8 cellular contexts compared by ENCODE assay signal in the genomic region with DNA sequence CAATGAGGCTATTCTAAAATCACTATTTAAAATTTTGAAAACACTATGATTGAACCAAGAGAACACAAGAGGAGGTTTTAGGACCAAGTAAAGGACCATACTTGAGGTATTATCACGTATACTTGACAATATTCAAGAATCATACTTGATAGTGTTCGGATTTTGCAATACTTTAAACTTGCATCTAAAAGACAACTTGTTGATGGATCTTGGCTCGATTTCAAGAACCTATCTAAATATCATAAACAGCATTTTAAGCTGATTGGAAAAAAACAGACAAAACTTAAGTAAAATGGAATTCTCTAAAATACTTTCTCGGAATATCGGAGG. TPM values are rescaled to one million over a fixed set of nuclear protein-coding genes. Genes with fewer than 3 reads are reported as not detected.
DNase-seq lines count a peak whose midpoint lies in the region; ATAC-seq and FAIRE-seq lines count a peak whose summit lies in the region.

No MANE protein-coding gene starts in this region.

- H3K36me3 Mint-ChIP-seq in IgD-negative memory B cell, result no peaks in the 10 kb centered on the region
- H3K36me3 Mint-ChIP-seq in central memory CD8-positive, alpha-beta T cell (ENCODE audit: insufficient read depth), result peaks cover 18% of the 10 kb centered on the region

- H3K79me2 ChIP-seq in ACC112 (ENCODE audit: control insufficient read depth, insufficient read depth, low read length, unreplicated experiment), result peaks cover 62% of the 10 kb centered on the region

- H3K9ac ChIP-seq in mucosa of stomach (ENCODE audit: low read length), result peak overlapping the region; percentile 89

- H3K4me1 Mint-ChIP-seq in IgD-negative memory B cell, result peaks cover 18 to 39% (median 25%) of the 10 kb centered on the region in 3 donors
- H3K4me1 Mint-ChIP-seq in central memory CD8-positive, alpha-beta T cell, result peaks cover 33% of the 10 kb centered on the region

- H3K4me3 Mint-ChIP-seq in IgD-negative memory B cell, result peak overlapping the region; percentile 90 to 95 (median 92)
- H3K4me3 Mint-ChIP-seq in central memory CD8-positive, alpha-beta T cell, result peak overlapping the region; percentile 83

- peak overlapping the region; percentile 99 for H3K4me3 ChIP-seq in ACC112 (ENCODE audit: low read depth, low read length)
- peak overlapping the region; percentile 85 for H3K4me3 ChIP-seq in mucosa of stomach (ENCODE audit: low read length)

- ATAC-seq in central memory CD8-positive, alpha-beta T cell (replicated peaks; ENCODE audit: extremely low read depth, poor library complexity, severe bottlenecking), result no peak

- no peak for DNase-seq in central memory CD8-positive, alpha-beta T cell (ENCODE audit: low spot score in 2 of 2)
- DNase-seq in NCI-H82 treated with DMSO at 0.1 percent for 48 hours (lab: John Stamatoyannopoulos, UW; ENCODE audit: unreplicated experiment) (no peak), C1 segment of cervical spinal cord (lab: John Stamatoyannopoulos, UW) (no peak), HTR-8/SVneo (ENCODE audit: insufficient read length, low spot score) (no peak), DMS153 treated with DMSO at 0.1 percent for 48 hours (lab: John Stamatoyannopoulos, UW; ENCODE audit: unreplicated experiment) (no peak)

- no peaks in the 10 kb centered on the region for H3K9me3 ChIP-seq in mucosa of stomach (ENCODE audit: control insufficient read depth, low read length)

- H3K27me3 Mint-ChIP-seq in IgD-negative memory B cell, result no peaks in the 10 kb centered on the region
- no peaks in the 10 kb centered on the region for H3K27me3 Mint-ChIP-seq in central memory CD8-positive, alpha-beta T cell

- 0 out of 2 replicates have a peak, but pooled peaks cover 7% of the 10 kb centered on the region for H3K36me3 ChIP-seq in ACC112 (ENCODE audit: insufficient read depth, low read length)
- no peaks in the 10 kb centered on the region for H3K36me3 ChIP-seq in mucosa of stomach (ENCODE audit: control insufficient read depth, insufficient read depth, low read length)

- FAIRE-seq in HTR-8/SVneo (lab: Jason Lieb, UNC), result no peak

- no peak overlapping the region for H2AFZ ChIP-seq in ACC112 (ENCODE audit: low read length, unreplicated experiment)

- H3K27me3 ChIP-seq in ACC112 (ENCODE audit: insufficient read depth, low read length) (no peaks in the 10 kb centered on the region), mucosa of stomach (ENCODE audit: control insufficient read depth, insufficient read depth, low read length) (no peaks in the 10 kb centered on the region)

- H3K4me1 ChIP-seq in ACC112 (ENCODE audit: control insufficient read depth, insufficient read depth, low read length, unreplicated experiment) (peaks cover 30% of the 10 kb centered on the region), mucosa of stomach (ENCODE audit: control insufficient read depth, insufficient read depth, low read length) (peaks cover 16% of the 10 kb centered on the region)

- peaks cover 0 to 2% (median 2%) of the 10 kb centered on the region in 3 donors for H3K9me3 Mint-ChIP-seq in IgD-negative memory B cell
- no peaks in the 10 kb centered on the region for H3K9me3 Mint-ChIP-seq in central memory CD8-positive, alpha-beta T cell

- H3K27ac ChIP-seq in ACC112 (ENCODE audit: low read depth, low read length), result peak overlapping the region; percentile 89

- H3K27ac Mint-ChIP-seq in IgD-negative memory B cell, result peak overlapping the region in 2 of 3 donors; percentile 44 to 82
- H3K27ac Mint-ChIP-seq in central memory CD8-positive, alpha-beta T cell (ENCODE audit: low read depth), result peak overlapping the region; percentile 86

RNA-seq across cellular contexts. Expression of gene NAMPT, which starts 1.3 kb away (rescaled TPM):
- polyA plus RNA-seq in IgD-negative memory B cell, result 19.4 TPM
